8 cellular contexts compared by ENCODE assay signal in the genomic region with DNA sequence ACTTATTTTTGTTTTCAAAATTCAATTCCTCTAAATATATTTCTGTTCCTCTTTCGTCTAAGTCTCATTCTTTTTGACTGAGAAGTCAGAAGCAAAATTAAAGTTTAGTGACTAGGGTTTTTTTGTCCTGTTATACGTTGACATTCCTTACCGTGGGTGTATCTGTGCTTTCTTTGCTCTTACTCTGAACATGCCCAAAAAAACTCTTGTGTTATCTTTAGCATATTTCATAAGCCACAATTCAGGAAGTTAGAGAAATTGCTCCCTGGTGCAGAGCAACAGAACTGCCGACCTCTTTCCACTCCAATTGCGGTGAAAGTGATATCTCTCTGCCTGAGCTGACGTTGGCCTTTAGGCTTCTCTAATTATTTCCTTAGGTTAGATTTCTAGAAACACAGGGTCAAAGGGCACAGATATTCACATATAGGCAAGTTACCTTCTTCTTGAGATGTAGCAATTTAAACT.
A peak's percentile ranks its signal among the peaks of the same experiment; 100 is the strongest.
DNase-seq lines count a peak whose midpoint lies in the region; ATAC-seq and TF ChIP-seq lines count a peak whose summit lies in the region.

No MANE protein-coding gene starts in this region.

- no peaks in the 10 kb centered on the region for H3K27me3 ChIP-seq in dorsolateral prefrontal cortex

- H3K27ac ChIP-seq in dorsolateral prefrontal cortex, result peak overlapping the region in 58 of 59 donors; percentile 45 to 90 (median 79)

- H3K4me3 ChIP-seq in dorsolateral prefrontal cortex, result peak overlapping the region in 3 of 59 donors; percentile 1 to 13 (median 12)

- intact Hi-C loops in dorsolateral prefrontal cortex (cut with DNase I), result loop anchor here in 1 of 2 donors (5.0 kb wide), 1 partner anchor 70 kb away; a partner anchor contains a TSS

- peak overlapping the region; percentile 91 to 97 (median 96) for H3K27ac Mint-ChIP-seq in nephron

- peak; percentile 65 to 70 for DNase-seq in AML-193 (lab: John Stamatoyannopoulos, UW)
- DNase-seq in SIG-M5 (lab: John Stamatoyannopoulos, UW), result peak; percentile 83
- no peak for DNase-seq in dorsolateral prefrontal cortex
- no peak for DNase-seq in HPDE6-E6E7 (ENCODE audit: extremely low spot score)
- DNase-seq in NCI-H2107 (lab: John Stamatoyannopoulos, UW), result no peak

- H3K27me3 Mint-ChIP-seq in nephron (ENCODE audit: low read depth), result no peaks in the 10 kb centered on the region

- no peak overlapping the region for H3K4me3 Mint-ChIP-seq in nephron

- no peaks in the 10 kb centered on the region for H3K9me3 Mint-ChIP-seq in nephron

- TF ChIP-seq CTCF in dorsolateral prefrontal cortex (IDR thresholded peaks at IDR 0.05 in 54 of 56, conservative IDR thresholded peaks at IDR 0.05 in 2 of 56; ENCODE audit: low read depth in 1 of 56, partially characterized antibody in 56 of 56) (no peak), nephron (IDR thresholded peaks at IDR 0.05; ENCODE audit: unreplicated experiment in 3 of 3) (no peak)

- H3K36me3 Mint-ChIP-seq in nephron (ENCODE audit: low read depth), result peaks cover 10% of the 10 kb centered on the region

- ATAC-seq in GM21786 (IDR thresholded peaks at IDR 0.05; ENCODE audit: unreplicated experiment) (peak; percentile 29), GM19023 (IDR thresholded peaks at IDR 0.05; ENCODE audit: unreplicated experiment) (no peak)

- H3K4me1 Mint-ChIP-seq in nephron, result peaks cover 26% of the 10 kb centered on the region

Comparison
In these comparisons a context has a peak if more than half of its experiments do, and no peak if none do; other contexts are left out.
1. DNase-seq: peak in AML-193 (2 of 2) and SIG-M5 (single experiment); none in dorsolateral prefrontal cortex (0 of 10), HPDE6-E6E7 (single experiment) and NCI-H2107 (single experiment).